8 cellular contexts compared by ENCODE assay signal in the genomic region with DNA sequence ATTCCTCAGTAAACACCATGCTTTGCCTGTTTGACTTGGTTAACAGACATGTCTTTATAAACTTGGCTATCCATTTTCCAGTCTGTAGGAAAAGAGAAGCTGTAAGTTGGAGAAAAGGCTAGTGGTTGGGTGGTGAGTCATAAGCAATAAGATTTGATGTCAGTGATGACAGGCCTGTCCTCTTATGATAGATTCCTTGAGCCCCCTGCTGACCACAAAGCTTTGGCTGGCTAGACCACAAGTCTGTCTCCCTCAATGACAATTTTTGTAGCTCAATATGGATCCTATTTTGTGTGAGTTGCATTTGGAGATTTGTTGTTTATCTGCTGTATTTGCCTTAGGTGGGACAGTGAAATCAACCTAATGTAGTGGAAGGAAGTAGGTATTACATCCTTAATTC.
DNase-seq lines count a peak whose midpoint lies in the region; ATAC-seq and TF ChIP-seq lines count a peak whose summit lies in the region.

No MANE protein-coding gene starts in this region.

- no peaks in the 10 kb centered on the region for H3K27me3 ChIP-seq in MM.1S (replicated peaks; ENCODE audit: insufficient read depth, low read length)
- H3K27me3 ChIP-seq in adipocyte (replicated peaks; ENCODE audit: control insufficient read depth, insufficient read depth, low read length) = no peaks in the 10 kb centered on the region
- no peaks in the 10 kb centered on the region for H3K27me3 ChIP-seq in naive thymus-derived CD4-positive, alpha-beta T cell (ENCODE audit: control insufficient read depth in 2 of 2, insufficient read depth in 2 of 2, low read length in 2 of 2)
- no peaks in the 10 kb centered on the region for H3K27me3 ChIP-seq in ovary

- no peaks in the 10 kb centered on the region for H3K9me2 ChIP-seq in MM.1S (replicated peaks; ENCODE audit: insufficient read depth, low read length)

- no peak overlapping the region for H3K9ac ChIP-seq in MM.1S (ENCODE audit: low read length)
- no peak overlapping the region for H3K9ac ChIP-seq in adipocyte (ENCODE audit: low read length)

- peaks cover 1 to 17% (median 6%) of the 10 kb centered on the region in 11 donors for H3K9me3 Mint-ChIP-seq in naive thymus-derived CD4-positive, alpha-beta T cell

- H3K36me3 ChIP-seq in MM.1S (replicated peaks; ENCODE audit: insufficient read depth, low read length) = no peaks in the 10 kb centered on the region
- peaks cover 19% of the 10 kb centered on the region for H3K36me3 ChIP-seq in adipocyte (ENCODE audit: control insufficient read depth, insufficient read depth, low read length, severe bottlenecking)
- peaks cover 0 to 5% (median 5%) of the 10 kb centered on the region in 3 experiments for H3K36me3 ChIP-seq in naive thymus-derived CD4-positive, alpha-beta T cell (ENCODE audit: control insufficient read depth in 2 of 3, insufficient read depth in 3 of 3, low read length in 3 of 3)
- no peaks in the 10 kb centered on the region for H3K36me3 ChIP-seq in ovary

- intact Hi-C loops in naive thymus-derived CD4-positive, alpha-beta T cell (cut with micrococcal nuclease) = loop anchor here (1.0 to 2.0 kb wide), 7 partner anchors 15 to 295 kb away; partner anchors contain the start of genes LONP2 (in 2 of the 2) and SIAH1 (in 1 of the 2)
- intact Hi-C loops in ovary (cut with DNase I) = no loop called here

- POLR2A ChIA-PET in naive thymus-derived CD4-positive, alpha-beta T cell (lab: Charles Lee) = interaction anchor here (0.7 to 3.2 kb wide), 3 partner anchors 16 to 303 kb away, joined by 4 to 15 read pairs (median 5); no protein-coding TSS in a partner anchor

- no peak overlapping the region for H2AFZ ChIP-seq in MM.1S (ENCODE audit: low read length)

- H3K9me3 ChIP-seq in MM.1S (replicated peaks; ENCODE audit: insufficient read depth, low read length) (no peaks in the 10 kb centered on the region), adipocyte (ENCODE audit: control insufficient read depth, low read length) (peaks cover 5% of the 10 kb centered on the region), ovary (peaks cover 0 to 2% of the 10 kb centered on the region in 2 donors)
- H3K9me3 ChIP-seq in naive thymus-derived CD4-positive, alpha-beta T cell (ENCODE audit: control insufficient read depth in 2 of 3, low read length in 3 of 3) = no peaks in the 10 kb centered on the region

- H3K4me3 ChIP-seq in MM.1S (ENCODE audit: low read length) (no peak overlapping the region), adipocyte (ENCODE audit: low read length) (no peak overlapping the region), ovary (no peak overlapping the region)
- H3K4me3 ChIP-seq in naive thymus-derived CD4-positive, alpha-beta T cell (ENCODE audit: low read length) = no peak overlapping the region

- no peak for TF ChIP-seq POLR2A in ovary (IDR thresholded peaks at IDR 0.05)

- H3K79me2 ChIP-seq in MM.1S (ENCODE audit: low read length) = peaks cover 7% of the 10 kb centered on the region

- TF ChIP-seq CTCF in MM.1S (IDR thresholded peaks at IDR 0.05; ENCODE audit: low read length) (0 out of 2 replicates have a peak, but pooled peaks have one; percentile 4), ovary (IDR thresholded peaks at IDR 0.05) (no peak)

- H3K4me2 ChIP-seq in MM.1S (ENCODE audit: low read depth, low read length) = no peak overlapping the region

- H3K4me1 Mint-ChIP-seq in naive thymus-derived CD4-positive, alpha-beta T cell = peaks cover 16 to 77% (median 57%) of the 10 kb centered on the region in 7 donors

- peak overlapping the region; percentile 16 to 84 (median 76) for H3K27ac Mint-ChIP-seq in naive thymus-derived CD4-positive, alpha-beta T cell

- no peaks in the 10 kb centered on the region for H4K20me1 ChIP-seq in MM.1S (ENCODE audit: insufficient read depth, low read length)

- peaks cover 33% of the 10 kb centered on the region for H3K4me1 ChIP-seq in MM.1S (ENCODE audit: low read length)
- peaks cover 17% of the 10 kb centered on the region for H3K4me1 ChIP-seq in adipocyte (ENCODE audit: control insufficient read depth, insufficient read depth, low read length)
- peaks cover 20 to 35% of the 10 kb centered on the region in 2 donors for H3K4me1 ChIP-seq in naive thymus-derived CD4-positive, alpha-beta T cell (ENCODE audit: control insufficient read depth in 2 of 2, insufficient read depth in 2 of 2, low read length in 2 of 2)
- H3K4me1 ChIP-seq in ovary (ENCODE audit: insufficient read depth) = no peaks in the 10 kb centered on the region

- H3K27me3 Mint-ChIP-seq in naive thymus-derived CD4-positive, alpha-beta T cell = no peaks in the 10 kb centered on the region

- ATAC-seq in naive thymus-derived CD4-positive, alpha-beta T cell = peak; percentile 49
- ATAC-seq in GM18498 (IDR thresholded peaks at IDR 0.05; ENCODE audit: unreplicated experiment) (no peak), HG03095 (IDR thresholded peaks at IDR 0.05; ENCODE audit: unreplicated experiment) (no peak)

- CTCF ChIA-PET in naive thymus-derived CD4-positive, alpha-beta T cell (lab: Charles Lee) = interaction anchor here (0.6 to 1.0 kb wide), 2 partner anchors 305 to 1657 kb away, joined by 3 to 4 read pairs; no protein-coding TSS in a partner anchor

- peak overlapping the region; percentile 46 to 88 (median 80) for H3K4me3 Mint-ChIP-seq in naive thymus-derived CD4-positive, alpha-beta T cell

- H3F3A ChIP-seq in MM.1S (ENCODE audit: insufficient read depth, low read length) = peaks cover 13% of the 10 kb centered on the region

- DNase-seq in ELR (ENCODE audit: low read depth) (peak; percentile 82), MM.1S (peak; percentile 26), adipocyte (ENCODE audit: low read depth) (peak; percentile 38), ovary (no peak), amygdala (lab: John Stamatoyannopoulos, UW) (no peak)
- DNase-seq in naive thymus-derived CD4-positive, alpha-beta T cell = no peak

- peaks cover 12 to 44% (median 34%) of the 10 kb centered on the region in 5 donors for H3K36me3 Mint-ChIP-seq in naive thymus-derived CD4-positive, alpha-beta T cell

- peak overlapping the region; percentile 66; the same call in 1 of the 2 replicates for H3K27ac ChIP-seq in MM.1S (ENCODE audit: low read length)
- peak overlapping the region; percentile 9 for H3K27ac ChIP-seq in naive thymus-derived CD4-positive, alpha-beta T cell (ENCODE audit: low read depth, low read length)
- no peak overlapping the region for H3K27ac ChIP-seq in ovary

- TF ChIP-seq EP300 in ovary (IDR thresholded peaks at IDR 0.05) = no peak

Comparison
In these comparisons a context has a peak if more than half of its experiments do, and no peak if none do; other contexts are left out.
1. DNase-seq: peak in ELR (single experiment), MM.1S (single experiment) and adipocyte (single experiment); none in naive thymus-derived CD4-positive, alpha-beta T cell (0 of 9), ovary (0 of 5) and amygdala (0 of 56).
2. H3K27ac ChIP-seq: peak in MM.1S (single experiment) and naive thymus-derived CD4-positive, alpha-beta T cell (single experiment); none in ovary (0 of 2).
3. intact Hi-C loops: an anchor here in naive thymus-derived CD4-positive, alpha-beta T cell (1.0 to 2.0 kb wide); none called in ovary.